ENCODE assay signal across 1 cellular context in genomic region chr11:61959678-61960077, GRCh38.
TF ChIP-seq lines count a peak whose summit lies in the region.

No MANE protein-coding gene starts in this region.

TF ChIP-seq in HCT116, 20 proteins besides CTCF, POLR2A, EP300 and RAD21:
- TF ChIP-seq POLR2AphosphoS5 (IDR thresholded peaks at IDR 0.05; ENCODE audit: low read depth, low read length), result no peak
- TF ChIP-seq SP1 (IDR thresholded peaks at IDR 0.05; ENCODE audit: low read depth), result no peak
- TF ChIP-seq EGR1 (IDR thresholded peaks at IDR 0.05; ENCODE audit: low read depth), result no peak
- TF ChIP-seq TCF7L2 (IDR thresholded peaks at IDR 0.05; ENCODE audit: borderline replicate concordance, extremely low read depth, insufficient read depth, insufficient read length), result no peak
- no peak for TF ChIP-seq SRF (IDR thresholded peaks at IDR 0.05; ENCODE audit: low read depth)
- TF ChIP-seq ZBTB33 (IDR thresholded peaks at IDR 0.05; ENCODE audit: extremely low read depth, insufficient replicate concordance, low read length), result no peak
- TF ChIP-seq EZH2phosphoT487 (IDR thresholded peaks at IDR 0.05; ENCODE audit: borderline replicate concordance), result no peak
- no peak for TF ChIP-seq FOSL1 (IDR thresholded peaks at IDR 0.05; ENCODE audit: low read depth)
- no peak for TF ChIP-seq CEBPB (IDR thresholded peaks at IDR 0.05; ENCODE audit: low read depth)
- TF ChIP-seq SIN3A (IDR thresholded peaks at IDR 0.05; ENCODE audit: low read depth), result no peak
- no peak for TF ChIP-seq EZH2 (IDR thresholded peaks at IDR 0.05)
- TF ChIP-seq, protein P1, sequence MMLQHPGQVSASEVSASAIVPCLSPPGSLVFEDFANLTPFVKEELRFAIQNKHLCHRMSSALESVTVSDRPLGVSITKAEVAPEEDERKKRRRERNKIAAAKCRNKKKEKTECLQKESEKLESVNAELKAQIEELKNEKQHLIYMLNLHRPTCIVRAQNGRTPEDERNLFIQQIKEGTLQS (IDR thresholded peaks at IDR 0.05), result no peak
- TF ChIP-seq JUND (IDR thresholded peaks at IDR 0.05), result no peak
- TF ChIP-seq, protein P2, sequence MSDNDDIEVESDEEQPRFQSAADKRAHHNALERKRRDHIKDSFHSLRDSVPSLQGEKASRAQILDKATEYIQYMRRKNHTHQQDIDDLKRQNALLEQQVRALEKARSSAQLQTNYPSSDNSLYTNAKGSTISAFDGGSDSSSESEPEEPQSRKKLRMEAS (IDR thresholded peaks at IDR 0.05), result no peak
- TF ChIP-seq, protein P3, sequence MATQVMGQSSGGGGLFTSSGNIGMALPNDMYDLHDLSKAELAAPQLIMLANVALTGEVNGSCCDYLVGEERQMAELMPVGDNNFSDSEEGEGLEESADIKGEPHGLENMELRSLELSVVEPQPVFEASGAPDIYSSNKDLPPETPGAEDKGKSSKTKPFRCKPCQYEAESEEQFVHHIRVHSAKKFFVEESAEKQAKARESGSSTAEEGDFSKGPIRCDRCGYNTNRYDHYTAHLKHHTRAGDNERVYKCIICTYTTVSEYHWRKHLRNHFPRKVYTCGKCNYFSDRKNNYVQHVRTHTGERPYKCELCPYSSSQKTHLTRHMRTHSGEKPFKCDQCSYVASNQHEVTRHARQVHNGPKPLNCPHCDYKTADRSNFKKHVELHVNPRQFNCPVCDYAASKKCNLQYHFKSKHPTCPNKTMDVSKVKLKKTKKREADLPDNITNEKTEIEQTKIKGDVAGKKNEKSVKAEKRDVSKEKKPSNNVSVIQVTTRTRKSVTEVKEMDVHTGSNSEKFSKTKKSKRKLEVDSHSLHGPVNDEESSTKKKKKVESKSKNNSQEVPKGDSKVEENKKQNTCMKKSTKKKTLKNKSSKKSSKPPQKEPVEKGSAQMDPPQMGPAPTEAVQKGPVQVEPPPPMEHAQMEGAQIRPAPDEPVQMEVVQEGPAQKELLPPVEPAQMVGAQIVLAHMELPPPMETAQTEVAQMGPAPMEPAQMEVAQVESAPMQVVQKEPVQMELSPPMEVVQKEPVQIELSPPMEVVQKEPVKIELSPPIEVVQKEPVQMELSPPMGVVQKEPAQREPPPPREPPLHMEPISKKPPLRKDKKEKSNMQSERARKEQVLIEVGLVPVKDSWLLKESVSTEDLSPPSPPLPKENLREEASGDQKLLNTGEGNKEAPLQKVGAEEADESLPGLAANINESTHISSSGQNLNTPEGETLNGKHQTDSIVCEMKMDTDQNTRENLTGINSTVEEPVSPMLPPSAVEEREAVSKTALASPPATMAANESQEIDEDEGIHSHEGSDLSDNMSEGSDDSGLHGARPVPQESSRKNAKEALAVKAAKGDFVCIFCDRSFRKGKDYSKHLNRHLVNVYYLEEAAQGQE (IDR thresholded peaks at IDR 0.05; ENCODE audit: low read depth), result no peak
- TF ChIP-seq ZFX (IDR thresholded peaks at IDR 0.05), result no peak
